In genomic region chr13:74335370-74335769, GRCh38 we compare ENCODE assay signal across 24 cellular contexts.
"Had no signal": no experiment of that assay in that cellular context is flagged by ENCODE, and none has a peak within 500 bp of the region (broad histone marks: within the 10 kb centered on the region; RNA-seq: fewer than 3 reads in every experiment).

No MANE protein-coding gene starts in this region.

- H3K9me3 ChIP-seq: colonic mucosa, esophagus squamous epithelium, gastrocnemius medialis had no signal

- H3K4me3 ChIP-seq: colonic mucosa, coronary artery, dorsolateral prefrontal cortex, esophagus muscularis mucosa, esophagus squamous epithelium, gastrocnemius medialis, gastroesophageal sphincter, heart left ventricle, heart right ventricle had no signal

- H3K4me1 ChIP-seq: colonic mucosa, esophagus muscularis mucosa, esophagus squamous epithelium, foreskin keratinocyte, gastrocnemius medialis, gastroesophageal sphincter, heart left ventricle, heart right ventricle had no signal

- H3K36me3 ChIP-seq: colonic mucosa, esophagus muscularis mucosa, esophagus squamous epithelium, gastrocnemius medialis, gastroesophageal sphincter, heart left ventricle, heart right ventricle had no signal

- DNase-seq: colonic mucosa; cortex of kidney; dermis blood vessel endothelial cell; dorsolateral prefrontal cortex; effector CD4-positive, alpha-beta T cell; effector CD8-positive, alpha-beta T cell; effector memory CD4-positive, alpha-beta T cell; effector memory CD8-positive, alpha-beta T cell; endodermal cell; erythroblast; esophagus squamous epithelium; foreskin fibroblast; foreskin keratinocyte; foreskin melanocyte; gastrocnemius medialis; glutamatergic neuron; head of caudate nucleus; heart left ventricle; heart right ventricle had no signal

- H3K27me3 ChIP-seq: colonic mucosa, dorsolateral prefrontal cortex, esophagus muscularis mucosa, esophagus squamous epithelium, foreskin keratinocyte, gastrocnemius medialis, gastroesophageal sphincter, heart left ventricle, heart right ventricle had no signal

- ATAC-seq: effector memory CD8-positive, alpha-beta T cell; esophagus mucosa; foreskin keratinocyte; gastrocnemius medialis; gastroesophageal sphincter had no signal

- H3K27ac ChIP-seq: colonic mucosa, coronary artery, dorsolateral prefrontal cortex, epithelial cell of prostate, esophagus muscularis mucosa, esophagus squamous epithelium, foreskin keratinocyte, gastrocnemius medialis, gastroesophageal sphincter, heart left ventricle, heart right ventricle had no signal
